Comparison of ENCODE assay signal across 1 cellular context in the genomic region with DNA sequence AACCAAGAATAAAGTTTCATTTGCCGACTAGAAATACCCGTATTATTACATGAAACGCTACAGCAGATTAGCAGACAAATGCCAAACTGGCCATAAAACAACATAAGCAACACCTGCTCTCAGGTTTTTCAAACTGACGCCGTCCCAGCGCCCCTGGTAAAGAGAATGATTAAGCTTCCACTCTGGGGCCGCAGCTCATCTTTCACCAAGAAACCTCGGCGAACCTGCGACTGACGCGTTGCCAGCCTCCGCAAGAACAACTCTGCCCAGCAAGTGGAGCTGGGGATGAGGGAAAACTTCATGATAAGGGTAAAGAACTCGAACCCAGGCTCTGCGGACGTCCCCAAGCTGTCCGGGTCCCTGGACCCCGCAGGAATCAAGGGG.
TF ChIP-seq lines count a peak whose summit lies in the region.

No MANE protein-coding gene starts in this region.

TF ChIP-seq in HCT116, 20 proteins besides CTCF, POLR2A, EP300 and RAD21 (continued from another document):
- TF ChIP-seq, protein P1, sequence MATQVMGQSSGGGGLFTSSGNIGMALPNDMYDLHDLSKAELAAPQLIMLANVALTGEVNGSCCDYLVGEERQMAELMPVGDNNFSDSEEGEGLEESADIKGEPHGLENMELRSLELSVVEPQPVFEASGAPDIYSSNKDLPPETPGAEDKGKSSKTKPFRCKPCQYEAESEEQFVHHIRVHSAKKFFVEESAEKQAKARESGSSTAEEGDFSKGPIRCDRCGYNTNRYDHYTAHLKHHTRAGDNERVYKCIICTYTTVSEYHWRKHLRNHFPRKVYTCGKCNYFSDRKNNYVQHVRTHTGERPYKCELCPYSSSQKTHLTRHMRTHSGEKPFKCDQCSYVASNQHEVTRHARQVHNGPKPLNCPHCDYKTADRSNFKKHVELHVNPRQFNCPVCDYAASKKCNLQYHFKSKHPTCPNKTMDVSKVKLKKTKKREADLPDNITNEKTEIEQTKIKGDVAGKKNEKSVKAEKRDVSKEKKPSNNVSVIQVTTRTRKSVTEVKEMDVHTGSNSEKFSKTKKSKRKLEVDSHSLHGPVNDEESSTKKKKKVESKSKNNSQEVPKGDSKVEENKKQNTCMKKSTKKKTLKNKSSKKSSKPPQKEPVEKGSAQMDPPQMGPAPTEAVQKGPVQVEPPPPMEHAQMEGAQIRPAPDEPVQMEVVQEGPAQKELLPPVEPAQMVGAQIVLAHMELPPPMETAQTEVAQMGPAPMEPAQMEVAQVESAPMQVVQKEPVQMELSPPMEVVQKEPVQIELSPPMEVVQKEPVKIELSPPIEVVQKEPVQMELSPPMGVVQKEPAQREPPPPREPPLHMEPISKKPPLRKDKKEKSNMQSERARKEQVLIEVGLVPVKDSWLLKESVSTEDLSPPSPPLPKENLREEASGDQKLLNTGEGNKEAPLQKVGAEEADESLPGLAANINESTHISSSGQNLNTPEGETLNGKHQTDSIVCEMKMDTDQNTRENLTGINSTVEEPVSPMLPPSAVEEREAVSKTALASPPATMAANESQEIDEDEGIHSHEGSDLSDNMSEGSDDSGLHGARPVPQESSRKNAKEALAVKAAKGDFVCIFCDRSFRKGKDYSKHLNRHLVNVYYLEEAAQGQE (IDR thresholded peaks at IDR 0.05; ENCODE audit: low read depth): no peak
- TF ChIP-seq EGR1 (IDR thresholded peaks at IDR 0.05; ENCODE audit: low read depth): no peak
- TF ChIP-seq ELF1 (IDR thresholded peaks at IDR 0.05; ENCODE audit: borderline replicate concordance, low read depth): no peak
- no peak for TF ChIP-seq CBX3 (IDR thresholded peaks at IDR 0.05; ENCODE audit: low read depth)
- TF ChIP-seq TCF7L2 (IDR thresholded peaks at IDR 0.05; ENCODE audit: borderline replicate concordance, extremely low read depth, insufficient read depth, insufficient read length): no peak
